39 cellular contexts compared by ENCODE assay signal in the genomic region with DNA sequence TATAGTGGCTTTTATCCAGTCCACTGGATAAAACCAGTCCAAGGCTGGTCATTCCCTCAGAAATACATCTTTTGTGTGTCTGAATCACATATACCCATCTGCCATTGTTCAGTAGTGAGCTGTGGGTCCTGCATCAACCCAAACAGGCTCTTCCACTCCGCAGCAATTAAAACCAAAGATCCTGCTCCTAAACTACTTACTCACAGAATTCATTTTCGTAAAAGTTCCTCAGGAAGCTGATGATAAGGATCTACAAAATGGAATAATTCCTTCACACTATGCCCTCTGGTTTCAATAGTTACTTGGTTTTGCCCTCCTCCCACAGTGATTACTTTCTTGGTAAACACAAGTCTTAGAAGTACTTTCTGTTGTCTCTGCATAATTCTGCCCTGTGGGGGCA. TPM values are rescaled to one million over a fixed set of nuclear protein-coding genes. Genes with fewer than 3 reads are reported as not detected.
"Had no signal": no experiment of that assay in that cellular context is flagged by ENCODE, and none has a peak within 500 bp of the region (broad histone marks: within the 10 kb centered on the region; RNA-seq: fewer than 3 reads in every experiment).

No MANE protein-coding gene starts in this region.

- H3K27me3 ChIP-seq: brain microvascular endothelial cell, Peyer's patch had no signal

- H3K27ac Mint-ChIP-seq: activated CD4-positive, alpha-beta memory T cell treated with anti-CD3 and anti-CD28 coated beads for 36 hours; activated CD4-positive, alpha-beta T cell treated with anti-CD3 and anti-CD28 coated beads for 36 hours; activated naive CD8-positive, alpha-beta T cell treated with anti-CD3 and anti-CD28 coated beads for 36 hours; activated T-helper 17 cell treated with anti-CD3 and anti-CD28 coated beads, Interleukin-2, amount 50 U/mL, for 72 hours; T-helper 1 cell treated with Interleukin-12 subunit alpha and Interleukin-12 subunit beta and Interleukin-4 antibody, amounts not matched to agents 30 μg/mL and 1 μg/mL, for 36 hours; T-helper 2 cell treated with Interferon-gamma antibody and Interleukin-4, amounts not matched to agents 5 μg/mL and 100 μg/mL, for 36 hours; WTC11 had no signal

- H3K4me1 Mint-ChIP-seq: activated T-helper 17 cell treated with anti-CD3 and anti-CD28 coated beads, Interleukin-2, amount 50 U/mL, for 72 hours had no signal

- H3K9me3 ChIP-seq: Peyer's patch, SJSA1, SK-N-SH had no signal

- FAIRE-seq: TTC549 had no signal

- H3K4me3 Mint-ChIP-seq: activated CD4-positive, alpha-beta memory T cell treated with anti-CD3 and anti-CD28 coated beads for 36 hours; activated CD4-positive, alpha-beta T cell treated with anti-CD3 and anti-CD28 coated beads for 36 hours; activated naive CD8-positive, alpha-beta T cell treated with anti-CD3 and anti-CD28 coated beads for 36 hours; activated T-helper 17 cell treated with anti-CD3 and anti-CD28 coated beads, Interleukin-2, amount 50 U/mL, for 72 hours; IgD-negative memory B cell; T-helper 1 cell treated with Interleukin-12 subunit alpha and Interleukin-12 subunit beta and Interleukin-4 antibody, amounts not matched to agents 30 μg/mL and 1 μg/mL, for 36 hours; T-helper 2 cell treated with Interferon-gamma antibody and Interleukin-4, amounts not matched to agents 5 μg/mL and 100 μg/mL, for 36 hours; WTC11 had no signal

- H3K4me2 ChIP-seq: SK-N-SH had no signal

- H3K27ac ChIP-seq: brain microvascular endothelial cell, cardiac muscle cell, Peyer's patch, SJSA1 had no signal

- H3K36me3 ChIP-seq: brain microvascular endothelial cell, cardiac muscle cell, Peyer's patch, SJSA1 had no signal

- H3K36me3 Mint-ChIP-seq: activated CD4-positive, alpha-beta memory T cell treated with anti-CD3 and anti-CD28 coated beads for 36 hours; activated naive CD8-positive, alpha-beta T cell treated with anti-CD3 and anti-CD28 coated beads for 36 hours; IgD-negative memory B cell; WTC11 had no signal

- ATAC-seq: activated CD4-positive, alpha-beta T cell treated with anti-CD3 and anti-CD28 coated beads for 36 hours; activated CD4-positive, CD25-positive, alpha-beta regulatory T cell treated with anti-CD3 and anti-CD28 coated beads, Interleukin-2, amount 50 U/mL, for 24 hours; activated T-helper 17 cell treated with anti-CD3 and anti-CD28 coated beads, Interleukin-2, amount 50 U/mL, for 72 hours; WTC11 had no signal

- H3K9ac ChIP-seq: SK-N-SH had no signal

- H3K4me3 ChIP-seq: cardiac muscle cell, Peyer's patch, SJSA1 had no signal

- H3K9me2 ChIP-seq: SK-N-SH had no signal

- H3K27me3 Mint-ChIP-seq: activated CD4-positive, alpha-beta T cell treated with anti-CD3 and anti-CD28 coated beads for 36 hours; activated naive CD8-positive, alpha-beta T cell treated with anti-CD3 and anti-CD28 coated beads for 36 hours; activated T-helper 17 cell treated with anti-CD3 and anti-CD28 coated beads, Interleukin-2, amount 50 U/mL, for 72 hours; IgD-negative memory B cell had no signal

- DNase-seq: activated CD4-positive, alpha-beta memory T cell treated with anti-CD3 and anti-CD28 coated beads for 36 hours; activated CD4-positive, alpha-beta T cell treated with anti-CD3 and anti-CD28 coated beads for 36 hours; activated CD4-positive, alpha-beta T cell treated with anti-CD3 and anti-CD28 coated beads, Interleukin-2, amount 50 U/mL, for 1 hour; activated CD8-positive, alpha-beta memory T cell treated with anti-CD3 and anti-CD28 coated beads, Interleukin-2, amount 50 U/mL, for 4 hours; activated effector memory CD4-positive, alpha-beta T cell treated with anti-CD3 and anti-CD28 coated beads, Interleukin-2, amount 50 U/mL, for 16 hours; activated naive CD4-positive, alpha-beta T cell; activated naive CD4-positive, alpha-beta T cell treated with anti-CD3 and anti-CD28 coated beads, Interleukin-2, amount 50 U/mL, for 16 hours; activated naive CD8-positive, alpha-beta T cell treated with anti-CD3 and anti-CD28 coated beads for 36 hours; activated T-cell treated with anti-CD3 and anti-CD28 coated beads, Interleukin-2, amount 50 U/mL, for 48 hours; amniotic stem cell; aorta; brain microvascular endothelial cell; Kasumi-1; KBM-7; MM.1S; MV-4-11; NCI-H1092 treated with DMSO at 0.1 percent for 48 hours; NCI-H1417; NCI-H146; NCI-H187; NCI-H2029 treated with DMSO at 0.1 percent for 48 hours; NCI-H2107; NCI-H2171; NCI-H510A; NCI-H526; NCI-H748 treated with DMSO at 0.1 percent for 48 hours; Peyer's patch; RPMI8226; SHP77 treated with DMSO at 0.1 percent for 48 hours; SK-N-SH had no signal

- H3K9me3 Mint-ChIP-seq: activated CD4-positive, alpha-beta memory T cell treated with anti-CD3 and anti-CD28 coated beads for 36 hours; activated naive CD8-positive, alpha-beta T cell treated with anti-CD3 and anti-CD28 coated beads for 36 hours; activated T-helper 17 cell treated with anti-CD3 and anti-CD28 coated beads, Interleukin-2, amount 50 U/mL, for 72 hours; IgD-negative memory B cell; T-helper 1 cell treated with Interleukin-12 subunit alpha and Interleukin-12 subunit beta and Interleukin-4 antibody, amounts not matched to agents 30 μg/mL and 1 μg/mL, for 36 hours; T-helper 2 cell treated with Interferon-gamma antibody and Interleukin-4, amounts not matched to agents 5 μg/mL and 100 μg/mL, for 36 hours had no signal

RNA-seq across cellular contexts. Expression of a gene that starts 5.1 kb away (rescaled TPM):
- total RNA-seq: cardiac muscle cell had no signal
